ENCODE assay signal across 23 cellular contexts in genomic region chr3:79236488-79236887, GRCh38.
"Had no signal": no experiment of that assay in that cellular context is flagged by ENCODE, and none has a peak within 500 bp of the region (broad histone marks: within the 10 kb centered on the region; RNA-seq: fewer than 3 reads in every experiment).

No MANE protein-coding gene starts in this region.

- H3K4me3 Mint-ChIP-seq: activated CD8-positive, alpha-beta memory T cell treated with anti-CD3 and anti-CD28 coated beads, Interleukin-2, amount 10 ng/mL, durations not matched to agents 7 days and 5 days; activated naive CD8-positive, alpha-beta T cell treated with anti-CD3 and anti-CD28 coated beads, Interleukin-2, amount 50 U/mL, for 24 hours; activated T-cell treated with anti-CD3 and anti-CD28 coated beads, Interleukin-2, amount 50 U/mL, for 24 hours; activated T-helper 1 cell treated with anti-CD3 and anti-CD28 coated beads, Interleukin-12 subunit alpha, Interleukin-12 subunit beta, Interleukin-2, Interleukin-4 antibody, amounts not matched to agents 30 ng/mL and 10 ng/mL and 1 ng/mL, durations not matched to agents 14 hours and 24 hours and 36 hours; T-helper 2 cell treated with Interferon-gamma antibody and Interleukin-4, amounts not matched to agents 5 μg/mL and 100 μg/mL, for 36 hours; WTC11 had no signal

- DNase-seq: activated CD4-positive, alpha-beta T cell treated with anti-CD3 and anti-CD28 coated beads for 48 hours; activated CD4-positive, alpha-beta T cell treated with anti-CD3 and anti-CD28 coated beads, Interleukin-2, amount 50 U/mL, for 48 hours; activated CD4-positive, CD25-positive, alpha-beta regulatory T cell treated with anti-CD3 and anti-CD28 coated beads, Interleukin-2, amount 50 U/mL, for 72 hours; activated CD8-positive, alpha-beta memory T cell treated with anti-CD3 and anti-CD28 coated beads, Interleukin-2, amount 10 ng/mL, durations not matched to agents 7 days and 5 days; activated effector memory CD4-positive, alpha-beta T cell treated with Interleukin-2 at 50 U/mL for 16 hours; activated naive CD4-positive, alpha-beta T cell treated with Interleukin-2 at 50 U/mL for 16 hours; activated naive CD8-positive, alpha-beta T cell treated with anti-CD3 and anti-CD28 coated beads, Interleukin-2, amount 50 U/mL, for 24 hours; activated T-cell treated with anti-CD3 and anti-CD28 coated beads, Interleukin-2, amount 50 U/mL, for 24 hours; amygdala; cerebellar nuclear complex; NCI-H1930; NCI-H2171 treated with DMSO at 0.1 percent for 48 hours; NCI-H345; NCI-H510A; NCI-H526 treated with DMSO at 0.1 percent for 48 hours; NCI-H82; SW 1271 had no signal

- ATAC-seq: activated CD8-positive, alpha-beta memory T cell treated with anti-CD3 and anti-CD28 coated beads, Interleukin-2, amount 10 ng/mL, durations not matched to agents 7 days and 5 days; activated naive CD4-positive, alpha-beta T cell treated with anti-CD3 and anti-CD28 coated beads, Interleukin-2, amount 50 U/mL, for 72 hours; activated naive CD8-positive, alpha-beta T cell treated with anti-CD3 and anti-CD28 coated beads, Interleukin-2, amount 50 U/mL, for 24 hours; Right ventricle myocardium inferior; WTC11 had no signal

- H3K27ac ChIP-seq: SK-N-MC had no signal

- H3K27ac Mint-ChIP-seq: activated CD8-positive, alpha-beta memory T cell treated with anti-CD3 and anti-CD28 coated beads, Interleukin-2, amount 10 ng/mL, durations not matched to agents 7 days and 5 days; activated naive CD4-positive, alpha-beta T cell treated with anti-CD3 and anti-CD28 coated beads, Interleukin-2, amount 50 U/mL, for 72 hours; activated naive CD8-positive, alpha-beta T cell treated with anti-CD3 and anti-CD28 coated beads, Interleukin-2, amount 50 U/mL, for 24 hours; activated T-cell treated with anti-CD3 and anti-CD28 coated beads, Interleukin-2, amount 50 U/mL, for 24 hours; activated T-helper 1 cell treated with anti-CD3 and anti-CD28 coated beads, Interleukin-12 subunit alpha, Interleukin-12 subunit beta, Interleukin-2, Interleukin-4 antibody, amounts not matched to agents 30 ng/mL and 10 ng/mL and 1 ng/mL, durations not matched to agents 14 hours and 24 hours and 36 hours; T-helper 2 cell treated with Interferon-gamma antibody and Interleukin-4, amounts not matched to agents 5 μg/mL and 100 μg/mL, for 36 hours; WTC11 had no signal

- H3K27me3 Mint-ChIP-seq: activated CD8-positive, alpha-beta memory T cell treated with anti-CD3 and anti-CD28 coated beads, Interleukin-2, amount 10 ng/mL, durations not matched to agents 7 days and 5 days; activated naive CD8-positive, alpha-beta T cell treated with anti-CD3 and anti-CD28 coated beads, Interleukin-2, amount 50 U/mL, for 24 hours; activated T-cell treated with anti-CD3 and anti-CD28 coated beads, Interleukin-2, amount 50 U/mL, for 24 hours had no signal

- H3K4me3 ChIP-seq: SK-N-MC had no signal

- H3K36me3 Mint-ChIP-seq: activated CD8-positive, alpha-beta memory T cell treated with anti-CD3 and anti-CD28 coated beads, Interleukin-2, amount 10 ng/mL, durations not matched to agents 7 days and 5 days; activated naive CD4-positive, alpha-beta T cell treated with anti-CD3 and anti-CD28 coated beads, Interleukin-2, amount 50 U/mL, for 72 hours had no signal

- H3K4me1 Mint-ChIP-seq: activated CD8-positive, alpha-beta memory T cell treated with anti-CD3 and anti-CD28 coated beads, Interleukin-2, amount 10 ng/mL, durations not matched to agents 7 days and 5 days; activated naive CD8-positive, alpha-beta T cell treated with anti-CD3 and anti-CD28 coated beads, Interleukin-2, amount 50 U/mL, for 24 hours had no signal
